In genomic region chr4:71069063-71069462, GRCh38 we compare ENCODE assay signal across 1 cellular context.
A peak's percentile ranks its signal among the peaks of the same experiment; 100 is the strongest.
TF ChIP-seq lines count a peak whose summit lies in the region.

No MANE protein-coding gene starts in this region.

TF ChIP-seq in K562, 482 proteins besides CTCF, POLR2A, EP300 and RAD21 (continued from another document):
- TF ChIP-seq, protein P1, sequence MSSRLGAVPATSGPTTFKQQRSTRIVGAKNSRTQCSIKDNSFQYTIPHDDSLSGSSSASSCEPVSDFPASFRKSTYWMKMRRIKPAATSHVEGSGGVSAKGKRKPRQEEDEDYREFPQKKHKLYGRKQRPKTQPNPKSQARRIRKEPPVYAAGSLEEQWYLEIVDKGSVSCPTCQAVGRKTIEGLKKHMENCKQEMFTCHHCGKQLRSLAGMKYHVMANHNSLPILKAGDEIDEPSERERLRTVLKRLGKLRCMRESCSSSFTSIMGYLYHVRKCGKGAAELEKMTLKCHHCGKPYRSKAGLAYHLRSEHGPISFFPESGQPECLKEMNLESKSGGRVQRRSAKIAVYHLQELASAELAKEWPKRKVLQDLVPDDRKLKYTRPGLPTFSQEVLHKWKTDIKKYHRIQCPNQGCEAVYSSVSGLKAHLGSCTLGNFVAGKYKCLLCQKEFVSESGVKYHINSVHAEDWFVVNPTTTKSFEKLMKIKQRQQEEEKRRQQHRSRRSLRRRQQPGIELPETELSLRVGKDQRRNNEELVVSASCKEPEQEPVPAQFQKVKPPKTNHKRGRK (tag; IDR thresholded peaks at IDR 0.05) = no peak
- TF ChIP-seq MTA2 (IDR thresholded peaks at IDR 0.05; ENCODE audit: low read depth) (no peak), NFYB (IDR thresholded peaks at IDR 0.05; ENCODE audit: extremely low read depth, insufficient read length) (no peak), TFE3 (CRISPR knock-in tag; IDR thresholded peaks at IDR 0.05) (peak; percentile 65), MBD2 (IDR thresholded peaks at IDR 0.05; ENCODE audit: borderline replicate concordance, low read depth) (no peak)
